Comparison of ENCODE assay signal across 22 cellular contexts in genomic region chr15:66999046-66999557, GRCh38.
"Had no signal": no experiment of that assay in that cellular context is flagged by ENCODE, and none has a peak within 500 bp of the region (broad histone marks: within the 10 kb centered on the region; RNA-seq: fewer than 3 reads in every experiment).

No MANE protein-coding gene starts in this region.

- H3K27ac ChIP-seq: dorsolateral prefrontal cortex, heart right ventricle, left lung, neural progenitor cell, parathyroid adenoma, right atrium auricular region, thoracic aorta, transverse colon, upper lobe of right lung, uterus had no signal

- FAIRE-seq: colon, islet of Langerhans, small intestine had no signal

- ATAC-seq: heart right ventricle; left cardiac atrium; left lung; naive thymus-derived CD4-positive, alpha-beta T cell; upper lobe of right lung had no signal

- H3K36me3 ChIP-seq: heart right ventricle, left lung, neural progenitor cell, right atrium auricular region, thoracic aorta, transverse colon, upper lobe of right lung, uterus had no signal

- H3K27me3 ChIP-seq: dorsolateral prefrontal cortex, heart right ventricle, left lung, neural progenitor cell, right atrium auricular region, transverse colon, upper lobe of right lung, uterus had no signal

- H3K79me2 ChIP-seq: parathyroid adenoma had no signal

- H3K4me2 ChIP-seq: neural progenitor cell had no signal

- H3K9ac ChIP-seq: neural progenitor cell, parathyroid adenoma had no signal

- H2AFZ ChIP-seq: neural progenitor cell, parathyroid adenoma had no signal

- H3K9me3 ChIP-seq: left lung, right atrium auricular region, thoracic aorta, transverse colon, upper lobe of right lung, uterus had no signal

- H3K4me3 ChIP-seq: dorsolateral prefrontal cortex, heart right ventricle, left lung, neural progenitor cell, right atrium auricular region, thoracic aorta, transverse colon, upper lobe of right lung, uterus had no signal

- H3K4me1 ChIP-seq: heart right ventricle, left lung, neural progenitor cell, parathyroid adenoma, right atrium auricular region, transverse colon, upper lobe of right lung, uterus had no signal

- DNase-seq: dorsolateral prefrontal cortex; effector CD4-positive, alpha-beta T cell; glutamatergic neuron; heart right ventricle; hippocampal formation; left cardiac atrium; left lung; mesenchymal stem cell; naive thymus-derived CD4-positive, alpha-beta T cell; small intestine; stimulated activated CD4-positive, alpha-beta T cell treated with anti-CD3 and anti-CD28 coated beads, Interleukin-15, amount 100 ng/mL, for 24 hours; stimulated activated CD4-positive, alpha-beta T cell treated with anti-CD3 and anti-CD28 coated beads, Interleukin-2, amount 100 ng/mL, for 48 hours; stimulated activated naive B cell treated with anti-CD40 and anti-IgM and Interleukin-4, amounts not matched to agents 10 μg/mL and 1 μg/mL and 100 μg/mL, for 72 hours; transverse colon; upper lobe of right lung; uterus had no signal
